29 cellular contexts compared by ENCODE assay signal in genomic region chr14:76940057-76940456, GRCh38.
A peak's percentile ranks its signal among the peaks of the same experiment; 100 is the strongest.
DNase-seq lines count a peak whose midpoint lies in the region; ATAC-seq and TF ChIP-seq lines count a peak whose summit lies in the region.
"Had no signal": no experiment of that assay in that cellular context is flagged by ENCODE, and none has a peak within 500 bp of the region (broad histone marks: within the 10 kb centered on the region; RNA-seq: fewer than 3 reads in every experiment).

No MANE protein-coding gene starts in this region.

- no peak overlapping the region for H3K14ac ChIP-seq in trophoblast cell (ENCODE audit: low read length)

- H3K36me3 ChIP-seq in H7 (replicated peaks; ENCODE audit: control insufficient read depth, insufficient read depth, low read length) (no peaks in the 10 kb centered on the region), mesodermal cell (ENCODE audit: control insufficient read depth, insufficient read depth, low read length) (no peaks in the 10 kb centered on the region), trophoblast cell (ENCODE audit: control insufficient read depth in 1 of 2, insufficient read depth in 2 of 2, low read length in 2 of 2) (no peaks in the 10 kb centered on the region)
- H3K36me3 ChIP-seq: BE2C, breast epithelium, HAP-1, vagina had no signal

- no peak overlapping the region for H4K12ac ChIP-seq in trophoblast cell (ENCODE audit: low read depth, low read length)

- no peak overlapping the region for H3K9ac ChIP-seq in trophoblast cell (ENCODE audit: low read length)

- TF ChIP-seq CTCF in coronary artery (IDR thresholded peaks at IDR 0.05) = no peak

- H3K23ac ChIP-seq in trophoblast cell (ENCODE audit: low read length) = no peak overlapping the region

- H3K4ac ChIP-seq in trophoblast cell (ENCODE audit: low read depth, low read length) = no peak overlapping the region

- H3K4me3 ChIP-seq in H7 (ENCODE audit: insufficient read depth, low read depth, low read length) (no peak overlapping the region), coronary artery (no peak overlapping the region), mesodermal cell (ENCODE audit: extremely low read depth, insufficient read depth, low read length, poor library complexity, severe bottlenecking) (no peak overlapping the region), trophoblast cell (ENCODE audit: low read depth, low read length) (no peak overlapping the region)
- H3K4me3 ChIP-seq: breast epithelium, HAP-1, testis, vagina had no signal

- no peak overlapping the region for H2BK120ac ChIP-seq in trophoblast cell (ENCODE audit: insufficient read depth, low read length, poor library complexity)

- H2AFZ ChIP-seq in trophoblast cell (ENCODE audit: insufficient read depth, low read length, poor library complexity) = no peak overlapping the region

- H2BK5ac ChIP-seq in trophoblast cell (ENCODE audit: low read depth, low read length, poor library complexity) = no peak overlapping the region

- H3K4me2 ChIP-seq in trophoblast cell (ENCODE audit: low read length) = no peak overlapping the region

- H3K4me1 ChIP-seq in mesodermal cell (ENCODE audit: control insufficient read depth, insufficient read depth, low read length, poor library complexity, severe bottlenecking) (peaks cover 43% of the 10 kb centered on the region), trophoblast cell (ENCODE audit: control insufficient read depth in 1 of 2, insufficient read depth in 2 of 2, low read length in 2 of 2) (peaks cover 2 to 3% of the 10 kb centered on the region in 2 experiments)
- H3K4me1 ChIP-seq: breast epithelium, HAP-1 had no signal

- H3K79me2 ChIP-seq in trophoblast cell (ENCODE audit: control insufficient read depth, insufficient read depth, low read length, poor library complexity) = no peaks in the 10 kb centered on the region

- 42% methylated on average over 2 of the region's 2 CpGs; no CpG with 5 or more reads in 1 of the 2 experiments for WGBS in mesodermal cell (ENCODE audit: insufficient coverage in 2 of 2), 2 experiments
- no CpG with 5 or more reads among the region's 2 CpGs for WGBS in trophoblast cell (ENCODE audit: extremely low coverage, insufficient coverage, insufficient read length)

- peak overlapping the region; percentile 5 for H2AK5ac ChIP-seq in trophoblast cell (ENCODE audit: low read length)

- H4K8ac ChIP-seq in trophoblast cell (ENCODE audit: low read depth, low read length) = no peak overlapping the region

- H3K18ac ChIP-seq in trophoblast cell (ENCODE audit: low read length) = no peak overlapping the region

- H3K79me1 ChIP-seq in trophoblast cell (ENCODE audit: low read length) = peaks cover 4% of the 10 kb centered on the region

- H3K27ac ChIP-seq in coronary artery = peak overlapping the region; percentile 55 to 70
- H3K27ac ChIP-seq in mesodermal cell (ENCODE audit: low read depth, low read length, severe bottlenecking) = peak overlapping the region; percentile 60
- no peak overlapping the region for H3K27ac ChIP-seq in trophoblast cell (ENCODE audit: low read depth, low read length)
- H3K27ac ChIP-seq: breast epithelium, epithelial cell of prostate, testis, vagina had no signal

- no peak for ATAC-seq in HG02852 (IDR thresholded peaks at IDR 0.05; ENCODE audit: unreplicated experiment)
- ATAC-seq in HG03469 (IDR thresholded peaks at IDR 0.05; ENCODE audit: unreplicated experiment) = no peak
- ATAC-seq: activated CD4-positive, alpha-beta T cell treated with anti-CD3 and anti-CD28 coated beads for 36 hours; activated CD8-positive, alpha-beta T cell treated with anti-CD3 and anti-CD28 coated beads, Interleukin-2, amount 10 ng/mL, durations not matched to agents 7 days and 5 days; HepG2; left ventricle myocardium superior; natural killer cell had no signal

- H4K91ac ChIP-seq in trophoblast cell (ENCODE audit: low read depth, low read length) = peak overlapping the region; percentile 7

- DNase-seq in H7 (peak; percentile 72), coronary artery (ENCODE audit: low spot score) (no peak), trophoblast cell (no peak), T-helper 2 cell (no peak), AG08396 (ENCODE audit: low spot score) (no peak)
- DNase-seq: ACHN; activated CD4-positive, alpha-beta T cell treated with anti-CD3 and anti-CD28 coated beads for 36 hours; activated CD8-positive, alpha-beta T cell treated with anti-CD3 and anti-CD28 coated beads, Interleukin-2, amount 10 ng/mL, durations not matched to agents 7 days and 5 days; amygdala; BE2C; DMS153; effector CD4-positive, alpha-beta T cell; left ventricle myocardium superior; midbrain; MV-4-11; natural killer cell; NCI-H1436; NCI-H748 treated with DMSO at 0.1 percent for 48 hours; SHP77; stimulated activated CD4-positive, alpha-beta T cell treated with anti-CD3 and anti-CD28 coated beads, Interleukin-2, amount 100 ng/mL, for 24 hours; testis had no signal

- no peak overlapping the region for H2BK12ac ChIP-seq in trophoblast cell (ENCODE audit: low read length)

- H3K9me3 ChIP-seq in mesodermal cell (ENCODE audit: control insufficient read depth, low read length) (no peaks in the 10 kb centered on the region), trophoblast cell (ENCODE audit: insufficient read depth, low read depth, low read length) (no peaks in the 10 kb centered on the region)
- H3K9me3 ChIP-seq: BE2C, breast epithelium, HAP-1, testis, vagina had no signal

- H3K27me3 ChIP-seq in H7 (ENCODE audit: control insufficient read depth, insufficient read depth, low read length) = no peaks in the 10 kb centered on the region
- H3K27me3 ChIP-seq in trophoblast cell (ENCODE audit: insufficient read depth, low read length) = no peaks in the 10 kb centered on the region
- H3K27me3 ChIP-seq: BE2C, breast epithelium, testis, vagina had no signal
